13 cellular contexts compared by ENCODE assay signal in the genomic region with DNA sequence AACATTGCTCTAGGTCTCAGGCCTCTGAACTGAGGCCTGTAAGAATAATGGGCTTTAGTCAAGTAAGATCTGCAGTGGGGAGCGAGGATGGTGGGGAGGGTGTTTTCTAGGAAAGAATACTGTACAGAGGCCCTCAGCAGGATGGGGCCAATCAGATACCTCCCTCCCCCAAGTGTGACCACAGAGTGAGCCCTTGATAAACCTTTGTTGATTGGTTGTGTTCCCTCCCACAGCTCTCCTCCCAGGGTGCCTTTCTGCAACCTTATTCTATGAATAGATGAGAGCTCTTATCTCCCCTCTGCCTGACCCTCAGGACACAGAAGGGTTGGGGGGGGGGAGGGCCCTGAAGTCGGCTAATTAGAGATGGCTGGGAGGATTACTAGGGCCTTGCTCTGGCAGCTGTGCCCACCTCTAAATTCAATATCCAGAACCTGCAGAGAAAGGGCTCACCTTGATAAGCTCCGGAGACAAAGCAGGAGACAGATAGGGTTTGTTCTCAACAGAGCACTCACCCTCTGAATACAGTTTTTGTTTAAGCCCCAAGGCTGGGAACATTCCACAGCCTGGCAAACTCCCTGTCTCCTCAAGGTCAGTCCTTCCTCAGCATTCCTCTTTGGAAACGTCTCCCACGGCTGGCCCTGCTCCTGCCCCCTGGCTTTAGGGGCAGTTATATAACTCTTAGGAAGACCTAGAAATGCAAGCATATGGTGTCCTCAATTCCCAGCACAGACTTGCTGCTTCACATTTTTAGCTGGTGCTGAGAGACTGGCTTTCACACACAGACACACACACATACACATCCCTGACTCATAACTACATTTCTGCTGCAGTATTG.
DNase-seq lines count a peak whose midpoint lies in the region; ATAC-seq and TF ChIP-seq lines count a peak whose summit lies in the region.
"Had no signal": no experiment of that assay in that cellular context is flagged by ENCODE, and none has a peak within 500 bp of the region (broad histone marks: within the 10 kb centered on the region; RNA-seq: fewer than 3 reads in every experiment).

No MANE protein-coding gene starts in this region.

- H3K9me3 Mint-ChIP-seq in effector memory CD8-positive, alpha-beta T cell, result no peaks in the 10 kb centered on the region
- no peaks in the 10 kb centered on the region for H3K9me3 Mint-ChIP-seq in nephron

- peaks cover 13 to 21% of the 10 kb centered on the region in 2 donors for H3K4me1 Mint-ChIP-seq in effector memory CD8-positive, alpha-beta T cell (ENCODE audit: low read depth in 2 of 2)
- H3K4me1 Mint-ChIP-seq in nephron, result peaks cover 31% of the 10 kb centered on the region

- H3K27ac Mint-ChIP-seq in effector memory CD8-positive, alpha-beta T cell, result peak overlapping the region; percentile 55 to 71
- H3K27ac Mint-ChIP-seq in nephron, result peak overlapping the region; percentile 28 to 65 (median 43)

- H3K9me3 ChIP-seq in NT2/D1 (ENCODE audit: insufficient read depth, low read length), result no peaks in the 10 kb centered on the region
- H3K9me3 ChIP-seq: Peyer's patch had no signal

- no peaks in the 10 kb centered on the region for H3K27me3 ChIP-seq in NT2/D1 (ENCODE audit: insufficient read depth, insufficient read length)
- H3K27me3 ChIP-seq: Peyer's patch had no signal

- H3K9ac ChIP-seq in NT2/D1 (ENCODE audit: insufficient read length, low read depth), result no peak overlapping the region

- no peak for TF ChIP-seq CTCF in nephron (IDR thresholded peaks at IDR 0.05; ENCODE audit: unreplicated experiment in 3 of 3)

- H3K4me3 ChIP-seq in NT2/D1 (ENCODE audit: insufficient read length, low read depth), result no peak overlapping the region
- H3K4me3 ChIP-seq: Peyer's patch had no signal

- H3K36me3 ChIP-seq in NT2/D1 (ENCODE audit: insufficient read depth, insufficient read length, low read length), result peaks cover 2% of the 10 kb centered on the region
- H3K36me3 ChIP-seq: Peyer's patch had no signal

- peak; percentile 12 for DNase-seq in EH (ENCODE audit: low read depth)
- peak; percentile 28 for DNase-seq in NT2/D1 (ENCODE audit: low read depth, low spot score)
- no peak for DNase-seq in effector memory CD8-positive, alpha-beta T cell
- no peak for DNase-seq in SW480 (ENCODE audit: low spot score)
- no peak for DNase-seq in HEK293T (ENCODE audit: extremely low spot score)
- no peak for DNase-seq in middle frontal gyrus (ENCODE audit: extremely low spot score, low spot score)
- DNase-seq: activated T-cell treated with anti-CD3 and anti-CD28 coated beads, Interleukin-2, amount 50 U/mL, for 1 hour; GF-D8; Peyer's patch; small intestine; trophoblast cell had no signal

- peaks cover 2% of the 10 kb centered on the region for H3K4me1 ChIP-seq in NT2/D1 (ENCODE audit: insufficient read depth, insufficient read length)

- no peaks in the 10 kb centered on the region for H3K27me3 Mint-ChIP-seq in effector memory CD8-positive, alpha-beta T cell
- H3K27me3 Mint-ChIP-seq in nephron (ENCODE audit: low read depth), result no peaks in the 10 kb centered on the region

- no peak overlapping the region for H3K4me3 Mint-ChIP-seq in effector memory CD8-positive, alpha-beta T cell
- peak overlapping the region; percentile 64 to 90 (median 81) for H3K4me3 Mint-ChIP-seq in nephron

- POLR2A ChIA-PET in HEK293T (lab: Yijun Ruan, JAX), result no interaction called here

- ATAC-seq in effector memory CD8-positive, alpha-beta T cell (replicated peaks), result no peak
- ATAC-seq in GM21447 (IDR thresholded peaks at IDR 0.05; ENCODE audit: unreplicated experiment), result no peak

- CTCF ChIA-PET in HEK293T (lab: Yijun Ruan, JAX), result no interaction called here

- peaks cover 22% of the 10 kb centered on the region for H3K36me3 Mint-ChIP-seq in effector memory CD8-positive, alpha-beta T cell (ENCODE audit: insufficient read depth)
- H3K36me3 Mint-ChIP-seq in nephron (ENCODE audit: low read depth), result no peaks in the 10 kb centered on the region

TF ChIP-seq in HEK293T, 16 proteins besides CTCF, POLR2A, EP300 and RAD21:
- no peak for TF ChIP-seq SP1 (IDR thresholded peaks at IDR 0.05)
- TF ChIP-seq ARNT (IDR thresholded peaks at IDR 0.05), result no peak
- no peak for TF ChIP-seq NFRKB (IDR thresholded peaks at IDR 0.05)
- no peak for TF ChIP-seq L3MBTL2 (conservative IDR thresholded peaks at IDR 0.05)
- no peak for TF ChIP-seq LEF1 (IDR thresholded peaks at IDR 0.05; ENCODE audit: borderline replicate concordance)
- no peak for TF ChIP-seq TARDBP (IDR thresholded peaks at IDR 0.05)
- TF ChIP-seq HDGF (IDR thresholded peaks at IDR 0.05; ENCODE audit: borderline replicate concordance), result no peak
- no peak for TF ChIP-seq FOXK2 (IDR thresholded peaks at IDR 0.05)
- TF ChIP-seq SUZ12 (IDR thresholded peaks at IDR 0.05), result no peak
- no peak for TF ChIP-seq FOXM1 (IDR thresholded peaks at IDR 0.05; ENCODE audit: borderline replicate concordance)
- no peak for TF ChIP-seq CTBP1 (IDR thresholded peaks at IDR 0.05; ENCODE audit: borderline replicate concordance)
- TF ChIP-seq, protein P1, sequence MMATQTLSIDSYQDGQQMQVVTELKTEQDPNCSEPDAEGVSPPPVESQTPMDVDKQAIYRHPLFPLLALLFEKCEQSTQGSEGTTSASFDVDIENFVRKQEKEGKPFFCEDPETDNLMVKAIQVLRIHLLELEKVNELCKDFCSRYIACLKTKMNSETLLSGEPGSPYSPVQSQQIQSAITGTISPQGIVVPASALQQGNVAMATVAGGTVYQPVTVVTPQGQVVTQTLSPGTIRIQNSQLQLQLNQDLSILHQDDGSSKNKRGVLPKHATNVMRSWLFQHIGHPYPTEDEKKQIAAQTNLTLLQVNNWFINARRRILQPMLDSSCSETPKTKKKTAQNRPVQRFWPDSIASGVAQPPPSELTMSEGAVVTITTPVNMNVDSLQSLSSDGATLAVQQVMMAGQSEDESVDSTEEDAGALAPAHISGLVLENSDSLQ (IDR thresholded peaks at IDR 0.05), result no peak
- no peak for TF ChIP-seq FOXA1 (IDR thresholded peaks at IDR 0.05)
- TF ChIP-seq BHLHE40 (IDR thresholded peaks at IDR 0.05; ENCODE audit: borderline replicate concordance), result no peak
- no peak for TF ChIP-seq ZNF384 (IDR thresholded peaks at IDR 0.05)

Comparison
In these comparisons a context has a peak if more than half of its experiments do, and no peak if none do; other contexts are left out.
1. DNase-seq: peak in EH (single experiment) and NT2/D1 (single experiment); none in effector memory CD8-positive, alpha-beta T cell (0 of 3), SW480 (single experiment), HEK293T (single experiment) and middle frontal gyrus (single experiment).
2. H3K4me3 Mint-ChIP-seq: peak in nephron (3 of 3); none in effector memory CD8-positive, alpha-beta T cell (0 of 2).